Comparison of ENCODE assay signal across 1 cellular context in the genomic region with DNA sequence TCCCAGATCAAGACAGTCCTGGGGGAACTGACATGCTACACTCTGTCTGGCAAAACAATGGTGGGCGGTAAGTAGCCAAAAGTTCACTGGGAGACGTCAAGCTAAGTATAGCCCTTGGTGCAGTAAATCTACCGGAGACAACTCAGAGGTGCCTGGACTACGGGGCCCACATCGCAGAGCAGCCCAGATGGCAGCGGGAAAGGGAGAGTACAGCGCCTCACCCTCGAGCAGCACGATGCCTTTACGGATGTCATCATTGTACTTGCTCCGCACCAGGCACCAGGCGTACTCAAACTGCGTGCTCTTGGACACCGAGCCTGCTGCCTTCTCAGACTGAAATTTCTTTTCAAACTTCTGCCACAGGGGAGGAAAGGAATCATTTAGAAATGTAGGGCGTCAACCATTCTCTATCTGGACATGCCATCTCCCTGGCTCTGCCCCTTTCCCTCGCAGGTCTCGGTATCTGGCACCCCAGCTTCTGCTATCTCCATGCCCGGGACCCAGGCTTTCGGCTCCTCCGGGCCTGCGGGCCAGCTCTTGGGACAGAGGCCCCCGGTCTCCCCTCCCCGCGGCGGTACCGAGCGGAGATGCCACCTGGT.
TF ChIP-seq lines count a peak whose summit lies in the region.

No MANE protein-coding gene starts in this region.

TF ChIP-seq in GM23338, 12 proteins besides CTCF, POLR2A, EP300 and RAD21:
- no peak for TF ChIP-seq STAT1 (IDR thresholded peaks at IDR 0.05; ENCODE audit: unreplicated experiment)
- TF ChIP-seq CREB1 (CRISPR knock-in tag; IDR thresholded peaks at IDR 0.05; ENCODE audit: low read depth), result 0 out of 2 replicates have a peak, but pooled peaks have one; percentile 33
